11 cellular contexts compared by ENCODE assay signal in genomic region chr5:169265888-169266287, GRCh38. TPM values are rescaled to one million over a fixed set of nuclear protein-coding genes. Genes with fewer than 3 reads are reported as not detected.
A peak's percentile ranks its signal among the peaks of the same experiment; 100 is the strongest.
DNase-seq lines count a peak whose midpoint lies in the region; ATAC-seq and TF ChIP-seq lines count a peak whose summit lies in the region.
"Had no signal": no experiment of that assay in that cellular context is flagged by ENCODE, and none has a peak within 500 bp of the region (broad histone marks: within the 10 kb centered on the region; RNA-seq: fewer than 3 reads in every experiment).

No MANE protein-coding gene starts in this region.

- no peak overlapping the region for H3K4me2 ChIP-seq in GM23248 (ENCODE audit: unreplicated experiment)
- H3K4me2 ChIP-seq in PC-9: no peak overlapping the region

- H3K4me1 ChIP-seq in GM23248 (ENCODE audit: insufficient read depth) (peaks cover 28% of the 10 kb centered on the region), PC-9 (replicated peaks; ENCODE audit: insufficient read depth) (no peaks in the 10 kb centered on the region)

- CTCF ChIA-PET in PC-9 (lab: Charles Lee): no interaction called here

- in situ Hi-C loops in ACHN (cut with HindIII; ENCODE audit: low pct_ligation_motif_present, low pct_unique_long_range_greater_than_20kb, low sequenced_read_pairs) (no loop called here), GM23248 (cut with MboI) (no loop called here)

- POLR2A ChIA-PET in PC-9 (lab: Charles Lee; ENCODE audit: unreplicated experiment): no interaction called here

- intact Hi-C loops in PC-9 (cut with micrococcal nuclease; ENCODE audit: unreplicated experiment): no loop called here
- intact Hi-C loops in lower leg skin (cut with DNase I; ENCODE audit: low total_unique reads): no loop called here

- no peak for ATAC-seq in HG03095 (IDR thresholded peaks at IDR 0.05; ENCODE audit: unreplicated experiment)
- ATAC-seq: activated CD8-positive, alpha-beta T cell treated with anti-CD3 and anti-CD28 coated beads for 36 hours had no signal

- H3K9ac ChIP-seq in GM23248: no peak overlapping the region

- H3K9me3 ChIP-seq in GM23248 (ENCODE audit: low read depth) (no peaks in the 10 kb centered on the region), PC-9 (ENCODE audit: insufficient read depth, low read depth) (no peaks in the 10 kb centered on the region)

- no peak for TF ChIP-seq POLR2A in lower leg skin (IDR thresholded peaks at IDR 0.05)

- no peaks in the 10 kb centered on the region for H3K36me3 ChIP-seq in GM23248 (ENCODE audit: low read depth)
- H3K36me3 ChIP-seq in PC-9 (ENCODE audit: low read depth): no peaks in the 10 kb centered on the region

- WGBS in GM23248 (ENCODE audit: low coverage in 1 of 2, low lambda C conversion rate in 2 of 2, missing lambda C conversion rate in 2 of 2), 2 experiments: 79 to 86% methylated on average over 3 of the region's 3 CpGs
- 58 to 62% methylated on average over 3 of the region's 3 CpGs for WGBS in lower leg skin, 2 donors

- H3K4me3 ChIP-seq in GM23248 (no peak overlapping the region), PC-9 (no peak overlapping the region), fibroblast of the aortic adventitia (ENCODE audit: low read depth, low read length) (no peak overlapping the region), lower leg skin (ENCODE audit: low read depth, poor library complexity, severe bottlenecking) (no peak overlapping the region)

- H3K79me2 ChIP-seq in GM23248 (ENCODE audit: insufficient read depth): peaks cover 78% of the 10 kb centered on the region
- H3K79me2 ChIP-seq in PC-9 (ENCODE audit: low read depth): no peaks in the 10 kb centered on the region

- H3K27me3 ChIP-seq in GM23248 (replicated peaks; ENCODE audit: insufficient read depth) (no peaks in the 10 kb centered on the region), PC-9 (ENCODE audit: insufficient read depth, low read depth) (peaks cover 48% of the 10 kb centered on the region)

- H3K9me2 ChIP-seq in GM23248 (ENCODE audit: insufficient read depth): no peaks in the 10 kb centered on the region
- no peaks in the 10 kb centered on the region for H3K9me2 ChIP-seq in PC-9 (ENCODE audit: insufficient read depth)

- BruUV-seq in PC-9 (replicated peaks; lab: Mats Ljungman, UMichigan): no TSS peak

- H3F3A ChIP-seq in GM23248 (ENCODE audit: insufficient read depth): peaks cover 18% of the 10 kb centered on the region
- H3F3A ChIP-seq in PC-9 (ENCODE audit: insufficient read depth, low read depth): no peaks in the 10 kb centered on the region

- H2AFZ ChIP-seq in GM23248: no peak overlapping the region
- H2AFZ ChIP-seq in PC-9: no peak overlapping the region

- H4K20me1 ChIP-seq in GM23248 (ENCODE audit: insufficient read depth): no peaks in the 10 kb centered on the region
- H4K20me1 ChIP-seq in PC-9 (ENCODE audit: insufficient read depth): no peaks in the 10 kb centered on the region

- TF ChIP-seq CTCF in PC-9 (conservative IDR thresholded peaks at IDR 0.05): peak; percentile 62
- peak; percentile 14 for TF ChIP-seq CTCF in fibroblast of the aortic adventitia (IDR thresholded peaks at IDR 0.05; ENCODE audit: insufficient read depth, low read length)
- TF ChIP-seq CTCF in lower leg skin (IDR thresholded peaks at IDR 0.05): no peak

- no peak overlapping the region for H3K27ac ChIP-seq in GM23248
- no peak overlapping the region for H3K27ac ChIP-seq in PC-9

- peak; percentile 31 for DNase-seq in ACHN
- peak; percentile 34 for DNase-seq in GM23248
- no peak for DNase-seq in PC-9
- DNase-seq in fibroblast of the aortic adventitia (ENCODE audit: low read depth): no peak
- no peak for DNase-seq in SHP77 treated with DMSO at 0.1 percent for 48 hours (lab: John Stamatoyannopoulos, UW)
- DNase-seq in activated T-cell treated with anti-CD3 and anti-CD28 coated beads for 4 hours: no peak
- no peak for DNase-seq in lower leg skin (ENCODE audit: low spot score in 2 of 2)
- DNase-seq: activated CD8-positive, alpha-beta T cell treated with anti-CD3 and anti-CD28 coated beads for 36 hours; NCI-H510A; small intestine had no signal

RNA-seq across cellular contexts. Expression of gene SLIT3, which starts 35.1 kb away (rescaled TPM):
- total RNA-seq in GM23248 (2014; rRNA removed; shearing (Covaris generic)): 49.4 and 61.9 TPM in 2 replicates
- 98.9 and 100 TPM in 2 replicates for polyA plus RNA-seq in GM23248 (2016; fragmentation: Nextera tagmentation; extraction: Ambion mirVana)
- total RNA-seq in PC-9 (2021) (not detected in 2 replicates), fibroblast of the aortic adventitia (ENCODE audit: low replicate concordance) (52.5 and 65.3 TPM in 2 replicates), lower leg skin (10 to 100 TPM; 12.4 to 66.0 (median 22.8) TPM)

Comparison
In these comparisons a context has a peak if more than half of its experiments do, and no peak if none do; other contexts are left out.
1. DNase-seq: peak in ACHN (single experiment) and GM23248 (single experiment); none in PC-9 (0 of 2), fibroblast of the aortic adventitia (single experiment), SHP77 treated with DMSO at 0.1 percent for 48 hours (single experiment), activated T-cell treated with anti-CD3 and anti-CD28 coated beads for 4 hours (single experiment) and lower leg skin (0 of 2).
2. CTCF ChIP-seq: peak in PC-9 (single experiment) and fibroblast of the aortic adventitia (single experiment); none in lower leg skin (0 of 3).
3. RNA of gene SLIT3, which starts 35.1 kb away (total RNA-seq): 52.5 to 65.3 TPM in fibroblast of the aortic adventitia, 49.4 to 61.9 TPM in GM23248 and 12.4 to 66.0 TPM in lower leg skin; not detected in PC-9; every median in the first group is over 10 times any median in the second.